In the genomic region with DNA sequence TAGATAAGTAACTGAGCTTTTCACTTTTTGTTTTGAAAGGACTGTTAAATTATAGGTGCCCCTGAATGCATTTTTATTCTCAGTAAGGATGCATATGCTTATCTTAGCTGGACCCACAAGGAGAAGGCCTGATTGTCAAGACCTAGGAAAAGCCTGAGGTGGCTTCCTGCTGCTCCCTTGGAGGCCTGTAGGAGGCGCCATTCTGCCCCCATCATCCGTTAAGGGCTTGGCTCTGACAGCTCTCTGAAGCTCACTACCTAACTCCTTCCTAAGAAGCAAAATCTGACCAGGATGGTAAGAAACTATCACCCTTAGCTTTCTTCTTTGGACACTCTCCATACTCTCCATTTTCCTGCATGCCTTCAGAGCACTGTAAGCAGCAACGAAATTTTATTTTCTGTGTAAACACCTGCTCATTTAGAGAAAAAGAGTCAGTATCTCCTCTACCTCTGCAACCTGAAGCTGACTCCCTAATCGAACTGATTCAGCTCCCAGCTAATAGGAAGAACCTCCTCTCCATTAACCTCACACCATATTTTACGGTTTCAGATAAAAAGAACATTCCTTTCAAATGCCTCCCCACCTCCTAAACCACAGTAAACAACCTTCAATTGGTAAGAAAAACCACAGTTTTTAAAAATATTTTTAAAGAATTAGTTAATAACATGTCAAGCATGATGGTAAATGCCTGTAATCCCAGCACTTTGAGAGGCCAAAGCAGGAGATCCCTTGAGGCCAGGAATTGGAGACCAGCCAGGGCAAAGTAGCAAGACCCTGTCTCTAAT, we compare ENCODE assay signal across 12 cellular contexts.
DNase-seq lines count a peak whose midpoint lies in the region; ATAC-seq and TF ChIP-seq lines count a peak whose summit lies in the region.
"Had no signal": no experiment of that assay in that cellular context is flagged by ENCODE, and none has a peak within 500 bp of the region (broad histone marks: within the 10 kb centered on the region; RNA-seq: fewer than 3 reads in every experiment).

No MANE protein-coding gene starts in this region.

- peaks cover 6% of the 10 kb centered on the region for H3K9me3 Mint-ChIP-seq in activated CD4-positive, alpha-beta T cell treated with anti-CD3 and anti-CD28 coated beads for 36 hours (ENCODE audit: low read depth)
- H3K9me3 Mint-ChIP-seq in T-cell: peaks cover under 1 to 7% (median 2%) of the 10 kb centered on the region in 3 donors
- peaks cover 10% of the 10 kb centered on the region for H3K9me3 Mint-ChIP-seq in activated T-cell treated with anti-CD3 and anti-CD28 coated beads, Interleukin-2, amount 50 U/mL, for 4 hours

- H3K4me1 ChIP-seq in Loucy (ENCODE audit: insufficient read depth, low read length, poor library complexity, severe bottlenecking): no peaks in the 10 kb centered on the region
- H3K4me1 ChIP-seq in colonic mucosa: no peaks in the 10 kb centered on the region

- no peak overlapping the region for H3K9ac ChIP-seq in Loucy (ENCODE audit: low read depth, low read length, poor library complexity, severe bottlenecking)
- H3K9ac ChIP-seq in colonic mucosa (ENCODE audit: low read depth in 2 of 2, low read length in 2 of 2): no peak overlapping the region

- TF ChIP-seq CTCF in Loucy (conservative IDR thresholded peaks at IDR 0.05; ENCODE audit: low read length) (peak; percentile 59), colonic mucosa (IDR thresholded peaks at IDR 0.05) (peak; percentile 15)

- ATAC-seq in activated CD4-positive, alpha-beta T cell treated with anti-CD3 and anti-CD28 coated beads for 36 hours: no peak
- peak; percentile 41 for ATAC-seq in sciatic nerve
- no peak for ATAC-seq in GM21381 (IDR thresholded peaks at IDR 0.05; ENCODE audit: unreplicated experiment)
- ATAC-seq in T-cell (replicated peaks in 1 of 4): no peak
- no peak for ATAC-seq in activated T-cell treated with anti-CD3 and anti-CD28 coated beads, Interleukin-2, amount 50 U/mL, for 4 hours

- no peak overlapping the region for H3K27ac ChIP-seq in colonic mucosa
- H3K27ac ChIP-seq: SK-N-MC had no signal

- peak; percentile 8 for DNase-seq in activated CD4-positive, alpha-beta T cell treated with anti-CD3 and anti-CD28 coated beads for 36 hours
- DNase-seq in activated CD4-positive, alpha-beta T cell treated with anti-CD3 and anti-CD28 coated beads for 4 hours: no peak
- DNase-seq in colonic mucosa (no peak), sciatic nerve (ENCODE audit: low spot score) (no peak), T-cell (no peak)
- DNase-seq in activated T-cell treated with anti-CD3 and anti-CD28 coated beads, Interleukin-2, amount 50 U/mL, for 4 hours: no peak
- DNase-seq: HCEC 1CT, hypothalamus had no signal

- no peak overlapping the region for H3K27ac Mint-ChIP-seq in activated CD4-positive, alpha-beta T cell treated with anti-CD3 and anti-CD28 coated beads for 36 hours
- H3K27ac Mint-ChIP-seq in T-cell: no peak overlapping the region
- H3K27ac Mint-ChIP-seq: brain had no signal

- no peaks in the 10 kb centered on the region for H3K9me2 ChIP-seq in Loucy (replicated peaks; ENCODE audit: low read depth, low read length)

- H3F3A ChIP-seq in Loucy (ENCODE audit: low read depth): no peaks in the 10 kb centered on the region

- CTCF ChIA-PET in activated CD4-positive, alpha-beta T cell treated with anti-CD3 and anti-CD28 coated beads for 36 hours (lab: Charles Lee): no interaction called here
- CTCF ChIA-PET in T-cell (lab: Charles Lee): interaction anchor here in 1 of 2 donors (0.7 kb wide), 1 partner anchor 10 kb away, joined by 3 read pairs; no protein-coding TSS in a partner anchor

- H3K4me2 ChIP-seq in Loucy (ENCODE audit: low read depth, low read length, poor library complexity, severe bottlenecking): no peak overlapping the region

- H4K20me1 ChIP-seq in Loucy (ENCODE audit: insufficient read depth, low read length, poor library complexity, severe bottlenecking): no peaks in the 10 kb centered on the region

- no peaks in the 10 kb centered on the region for H3K36me3 Mint-ChIP-seq in activated CD4-positive, alpha-beta T cell treated with anti-CD3 and anti-CD28 coated beads for 36 hours (ENCODE audit: low read depth)
- no peaks in the 10 kb centered on the region for H3K36me3 Mint-ChIP-seq in T-cell
- H3K36me3 Mint-ChIP-seq in activated T-cell treated with anti-CD3 and anti-CD28 coated beads, Interleukin-2, amount 50 U/mL, for 4 hours (ENCODE audit: insufficient read depth): no peaks in the 10 kb centered on the region
- H3K36me3 Mint-ChIP-seq: brain had no signal

- no peaks in the 10 kb centered on the region for H3K4me1 Mint-ChIP-seq in activated CD4-positive, alpha-beta T cell treated with anti-CD3 and anti-CD28 coated beads for 36 hours
- H3K4me1 Mint-ChIP-seq in T-cell: no peaks in the 10 kb centered on the region
- H3K4me1 Mint-ChIP-seq in activated T-cell treated with anti-CD3 and anti-CD28 coated beads, Interleukin-2, amount 50 U/mL, for 4 hours (ENCODE audit: low read depth): no peaks in the 10 kb centered on the region
- H3K4me1 Mint-ChIP-seq: brain had no signal

- H3K9me3 ChIP-seq in Loucy (ENCODE audit: insufficient read depth, low read depth, low read length): no peaks in the 10 kb centered on the region
- no peaks in the 10 kb centered on the region for H3K9me3 ChIP-seq in colonic mucosa

- no peaks in the 10 kb centered on the region for H3K27me3 ChIP-seq in Loucy (ENCODE audit: insufficient read depth, low read length, poor library complexity, severe bottlenecking)
- no peaks in the 10 kb centered on the region for H3K27me3 ChIP-seq in colonic mucosa

- H3K4me3 ChIP-seq in Loucy (ENCODE audit: low read length, poor library complexity, severe bottlenecking) (no peak overlapping the region), colonic mucosa (no peak overlapping the region)
- H3K4me3 ChIP-seq: SK-N-MC had no signal

- no peaks in the 10 kb centered on the region for H3K79me2 ChIP-seq in Loucy (ENCODE audit: insufficient read depth, low read length)

- H3K27me3 Mint-ChIP-seq in activated CD4-positive, alpha-beta T cell treated with anti-CD3 and anti-CD28 coated beads for 36 hours: no peaks in the 10 kb centered on the region
- no peaks in the 10 kb centered on the region for H3K27me3 Mint-ChIP-seq in T-cell
- peaks cover 4% of the 10 kb centered on the region for H3K27me3 Mint-ChIP-seq in activated T-cell treated with anti-CD3 and anti-CD28 coated beads, Interleukin-2, amount 50 U/mL, for 4 hours (ENCODE audit: low read depth)
- H3K27me3 Mint-ChIP-seq: brain had no signal

- H3K36me3 ChIP-seq in Loucy (ENCODE audit: insufficient read depth, low read length): no peaks in the 10 kb centered on the region
- H3K36me3 ChIP-seq in colonic mucosa: no peaks in the 10 kb centered on the region

- H2AFZ ChIP-seq in Loucy (ENCODE audit: low read length): no peak overlapping the region

- intact Hi-C loops in activated CD4-positive, alpha-beta T cell treated with anti-CD3 and anti-CD28 coated beads for 36 hours (cut with DNase I, micrococcal nuclease): no loop called here
- intact Hi-C loops in colonic mucosa (cut with DNase I): no loop called here
- intact Hi-C loops in sciatic nerve (cut with DNase I): no loop called here

- H3K4me3 Mint-ChIP-seq in activated CD4-positive, alpha-beta T cell treated with anti-CD3 and anti-CD28 coated beads for 36 hours: no peak overlapping the region
- H3K4me3 Mint-ChIP-seq in T-cell: no peak overlapping the region
- no peak overlapping the region for H3K4me3 Mint-ChIP-seq in activated T-cell treated with anti-CD3 and anti-CD28 coated beads, Interleukin-2, amount 50 U/mL, for 4 hours
- H3K4me3 Mint-ChIP-seq: brain had no signal

- POLR2A ChIA-PET in activated CD4-positive, alpha-beta T cell treated with anti-CD3 and anti-CD28 coated beads for 36 hours (lab: Charles Lee): no interaction called here
- POLR2A ChIA-PET in T-cell (lab: Charles Lee): no interaction called here
